8 cellular contexts compared by ENCODE assay signal in genomic region chr16:87636050-87636684, GRCh38. TPM values are rescaled to one million over a fixed set of nuclear protein-coding genes. Genes with fewer than 3 reads are reported as not detected.
DNase-seq lines count a peak whose midpoint lies in the region; ATAC-seq and TF ChIP-seq lines count a peak whose summit lies in the region.

No MANE protein-coding gene starts in this region.

- no peak overlapping the region for H3K9ac ChIP-seq in H9 (ENCODE audit: extremely low read depth, insufficient read length, low read length)
- no peak overlapping the region for H3K9ac ChIP-seq in liver (ENCODE audit: low read depth in 1 of 2, low read length in 2 of 2)

- no peak overlapping the region for H3K23ac ChIP-seq in H9 (ENCODE audit: insufficient read length, low read depth, low read length)

- H4K8ac ChIP-seq in H9 (replicated peaks; ENCODE audit: insufficient read length, low read depth, low read length), result no peak overlapping the region

- H3K4me1 ChIP-seq in BE2C, result no peaks in the 10 kb centered on the region
- no peaks in the 10 kb centered on the region for H3K4me1 ChIP-seq in H9 (ENCODE audit: insufficient read depth, low read length)
- H3K4me1 ChIP-seq in liver (ENCODE audit: control insufficient read depth in 4 of 4, insufficient read depth in 4 of 4, low read length in 3 of 4), result peaks cover 2 to 15% (median 12%) of the 10 kb centered on the region in 4 donors

- no peaks in the 10 kb centered on the region for H4K20me1 ChIP-seq in H9 (ENCODE audit: control insufficient read depth, insufficient read depth, insufficient read length)

- H3K27me3 Mint-ChIP-seq in H9 (ENCODE audit: low read depth), result no peaks in the 10 kb centered on the region
- H3K27me3 Mint-ChIP-seq in activated CD4-positive, alpha-beta T cell treated with anti-CD3 and anti-CD28 coated beads, Interleukin-2, amount 10 ng/mL, durations not matched to agents 7 days and 5 days, result peaks cover 11% of the 10 kb centered on the region

- no peak overlapping the region for H3K4me2 ChIP-seq in H9 (ENCODE audit: insufficient read depth, insufficient read length, low read length)

- no peaks in the 10 kb centered on the region for H3K9me3 ChIP-seq in BE2C
- H3K9me3 ChIP-seq in H9 (ENCODE audit: control insufficient read depth, low read depth, low read length), result no peaks in the 10 kb centered on the region
- H3K9me3 ChIP-seq in liver (ENCODE audit: control insufficient read depth in 4 of 4, low read length in 3 of 4), result peaks cover 0 to under 1% (median 0%) of the 10 kb centered on the region in 4 donors

- no peaks in the 10 kb centered on the region for H3K23me2 ChIP-seq in H9 (ENCODE audit: insufficient read length, low read depth, low read length, poor library complexity, severe bottlenecking)

- H3K36me3 ChIP-seq in BE2C (no peaks in the 10 kb centered on the region), liver (ENCODE audit: control insufficient read depth in 4 of 4, insufficient read depth in 3 of 4, low read depth in 1 of 4, low read length in 3 of 4) (no peaks in the 10 kb centered on the region)

- no CpG with 5 or more reads among the region's 31 CpGs for WGBS in H9 (ENCODE audit: extremely low coverage, insufficient read length, low lambda C conversion rate)
- WGBS in liver, result 12% methylated on average over 31 of the region's 31 CpGs

- DNase-seq in BE2C (peak; percentile 92), H9 (peak; percentile 84), NCI-H69 (lab: John Stamatoyannopoulos, UW) (peak; percentile 65), coronary artery (ENCODE audit: low spot score) (no peak)
- DNase-seq in activated CD4-positive, alpha-beta T cell treated with anti-CD3 and anti-CD28 coated beads, Interleukin-2, amount 10 ng/mL, durations not matched to agents 7 days and 5 days, result peak; percentile 78
- DNase-seq in stimulated activated CD4-positive, alpha-beta T cell treated with anti-CD3 and anti-CD28 coated beads, TNF-alpha, amount 100 ng/mL, for 48 hours (ENCODE audit: low read depth in 3 of 3), result peak; percentile 70 to 83 (median 76)

- H2BK15ac ChIP-seq in H9 (ENCODE audit: low read depth, low read length), result no peak overlapping the region

- H3K4me3 Mint-ChIP-seq in H9, result no peak overlapping the region
- H3K4me3 Mint-ChIP-seq in activated CD4-positive, alpha-beta T cell treated with anti-CD3 and anti-CD28 coated beads, Interleukin-2, amount 10 ng/mL, durations not matched to agents 7 days and 5 days, result peak overlapping the region; percentile 19

- no peak overlapping the region for H4K5ac ChIP-seq in H9 (ENCODE audit: insufficient read length, low read depth, low read length)

- H2AK5ac ChIP-seq in H9 (ENCODE audit: insufficient read length, low read length), result no peak overlapping the region

- H3K27ac ChIP-seq in H9 (ENCODE audit: insufficient read length, low read depth, low read length) (no peak overlapping the region), coronary artery (no peak overlapping the region), liver (ENCODE audit: low read depth in 1 of 2, low read length in 2 of 2) (no peak overlapping the region)

- H3K79me1 ChIP-seq in H9 (ENCODE audit: insufficient read depth, low read depth, low read length, poor library complexity, severe bottlenecking), result peaks cover 2% of the 10 kb centered on the region

- H3K4me3 ChIP-seq in BE2C (ENCODE audit: low read depth, low read length), result peak overlapping the region; percentile 61
- peak overlapping the region; percentile 53 for H3K4me3 ChIP-seq in coronary artery
- no peak overlapping the region for H3K4me3 ChIP-seq in liver (ENCODE audit: low read depth in 1 of 3, low read length in 3 of 3)

- H4K91ac ChIP-seq in H9 (ENCODE audit: insufficient read length, low read depth, low read length), result no peak overlapping the region

- POLR2A ChIA-PET in activated CD4-positive, alpha-beta T cell treated with anti-CD3 and anti-CD28 coated beads, Interleukin-2, amount 10 ng/mL, durations not matched to agents 7 days and 5 days (lab: Charles Lee), result no interaction called here

- H3K79me2 ChIP-seq in H9 (ENCODE audit: insufficient read depth, low read length), result no peaks in the 10 kb centered on the region

- peaks cover under 1 to 2% of the 10 kb centered on the region in 2 experiments; a peak in 2 of 5 replicates for H3K9me3 Mint-ChIP-seq in H9
- no peaks in the 10 kb centered on the region for H3K9me3 Mint-ChIP-seq in activated CD4-positive, alpha-beta T cell treated with anti-CD3 and anti-CD28 coated beads, Interleukin-2, amount 10 ng/mL, durations not matched to agents 7 days and 5 days

- TF ChIP-seq RAD21 in liver (IDR thresholded peaks at IDR 0.05), result peak; percentile 91 to 93

- H2AFZ ChIP-seq in H9 (ENCODE audit: low read length), result no peak overlapping the region

- peaks cover 22% of the 10 kb centered on the region for H3K27me3 ChIP-seq in BE2C
- H3K27me3 ChIP-seq in H9 (ENCODE audit: insufficient read depth, low read length), result no peaks in the 10 kb centered on the region
- peaks cover 0 to 2% (median under 1%) of the 10 kb centered on the region in 4 donors for H3K27me3 ChIP-seq in liver (ENCODE audit: control insufficient read depth in 4 of 4, insufficient read depth in 4 of 4, low read length in 3 of 4)

- no peak overlapping the region for H2BK20ac ChIP-seq in H9 (ENCODE audit: low read depth, low read length, poor library complexity, severe bottlenecking)

- no peak overlapping the region for H3K14ac ChIP-seq in H9 (ENCODE audit: insufficient read depth, low read length)

- no peak overlapping the region for H3K4ac ChIP-seq in H9 (ENCODE audit: low read depth, low read length)

- H2BK12ac ChIP-seq in H9 (ENCODE audit: insufficient read length, low read depth, low read length), result no peak overlapping the region

- H3K56ac ChIP-seq in H9 (ENCODE audit: insufficient read length, low read depth, low read length), result no peak overlapping the region

- CTCF ChIA-PET in activated CD4-positive, alpha-beta T cell treated with anti-CD3 and anti-CD28 coated beads, Interleukin-2, amount 10 ng/mL, durations not matched to agents 7 days and 5 days (lab: Charles Lee), result interaction anchor here (0.6 to 2.4 kb wide), 25 partner anchors 10 to 522 kb away, joined by 3 to 16 read pairs (median 4); partner anchors contain the start of gene FBXO31

- H3K27ac Mint-ChIP-seq in H9, result no peak overlapping the region; a peak in 1 of 7 replicates
- H3K27ac Mint-ChIP-seq in activated CD4-positive, alpha-beta T cell treated with anti-CD3 and anti-CD28 coated beads, Interleukin-2, amount 10 ng/mL, durations not matched to agents 7 days and 5 days, result no peak overlapping the region

- no peak overlapping the region for H3T11ph ChIP-seq in H9 (ENCODE audit: low read length)

- TF ChIP-seq CTCF in BE2C (IDR thresholded peaks at IDR 0.05; ENCODE audit: low read depth, low read length) (peak; percentile 84), H9 (conservative IDR thresholded peaks at IDR 0.05) (peak; percentile 82), coronary artery (IDR thresholded peaks at IDR 0.05) (no peak), liver (IDR thresholded peaks at IDR 0.05; ENCODE audit: low read depth, low read length, missing input control) (peak; percentile 74)

- no peak overlapping the region for H2BK5ac ChIP-seq in H9 (ENCODE audit: insufficient read length, low read length)

- H3K4me1 Mint-ChIP-seq in H9, result peaks cover 8 to 12% of the 10 kb centered on the region in 2 experiments
- peaks cover 11% of the 10 kb centered on the region for H3K4me1 Mint-ChIP-seq in activated CD4-positive, alpha-beta T cell treated with anti-CD3 and anti-CD28 coated beads, Interleukin-2, amount 10 ng/mL, durations not matched to agents 7 days and 5 days

- H3K18ac ChIP-seq in H9 (ENCODE audit: insufficient read length, low read depth, low read length), result no peak overlapping the region

- H2BK120ac ChIP-seq in H9 (ENCODE audit: low read depth, low read length, poor library complexity, severe bottlenecking), result no peak overlapping the region

- H3K36me3 Mint-ChIP-seq in H9 (ENCODE audit: insufficient read depth in 1 of 3, low read depth in 3 of 3), result no peaks in the 10 kb centered on the region; a peak in 2 of 7 replicates
- no peaks in the 10 kb centered on the region for H3K36me3 Mint-ChIP-seq in activated CD4-positive, alpha-beta T cell treated with anti-CD3 and anti-CD28 coated beads, Interleukin-2, amount 10 ng/mL, durations not matched to agents 7 days and 5 days (ENCODE audit: low read depth)

- no peak for ATAC-seq in HG03354 (IDR thresholded peaks at IDR 0.05; ENCODE audit: poor library complexity, severe bottlenecking, unreplicated experiment)

TF ChIP-seq in liver, 16 proteins besides CTCF, POLR2A, EP300 and RAD21:
- TF ChIP-seq HNF4A (conservative IDR thresholded peaks at IDR 0.05) (peak in 1 of 2 donors; percentile 4), SP1 (IDR thresholded peaks at IDR 0.05) (peak; percentile 40), RXRA (IDR thresholded peaks at IDR 0.05) (peak; percentile 44 to 61), FOXA2 (IDR thresholded peaks at IDR 0.05) (no peak), YY1 (IDR thresholded peaks at IDR 0.05) (peak; percentile 40), EGR1 (IDR thresholded peaks at IDR 0.05; ENCODE audit: low read depth in 2 of 2) (no peak), NR2F2 (IDR thresholded peaks at IDR 0.05) (peak; percentile 23)

RNA-seq across cellular contexts. Expression of gene JPH3, which starts 33.9 kb away (rescaled TPM):
- polyA plus RNA-seq in BE2C (2012; ENCODE audit: insufficient read depth, insufficient read length, low read depth), result 15.0 TPM
- total RNA-seq in H9 (2021) (30.3 and 32.7 TPM in 2 replicates), liver (under 1 TPM; under 0.01 to 0.09 TPM)
- total RNA-seq in activated CD4-positive, alpha-beta T cell treated with anti-CD3 and anti-CD28 coated beads, Interleukin-2, amount 10 ng/mL, durations not matched to agents 7 days and 5 days, result not detected
- under 1 TPM; 0.02 to 0.06 TPM for polyA plus RNA-seq in liver

Comparison
In these comparisons a context has a peak if more than half of its experiments do, and no peak if none do; other contexts are left out.
1. H3K4me3 ChIP-seq: peak in BE2C (single experiment) and coronary artery (single experiment); none in liver (0 of 3).
2. RNA of gene JPH3, which starts 33.9 kb away (total RNA-seq): 30.3 to 32.7 TPM in H9; under 0.01 to 0.09 TPM in liver and not detected in activated CD4-positive, alpha-beta T cell treated with anti-CD3 and anti-CD28 coated beads, Interleukin-2, amount 10 ng/mL, durations not matched to agents 7 days and 5 days; every median in the first group is over 10 times any median in the second.